21 cellular contexts compared by ENCODE assay signal in the genomic region with DNA sequence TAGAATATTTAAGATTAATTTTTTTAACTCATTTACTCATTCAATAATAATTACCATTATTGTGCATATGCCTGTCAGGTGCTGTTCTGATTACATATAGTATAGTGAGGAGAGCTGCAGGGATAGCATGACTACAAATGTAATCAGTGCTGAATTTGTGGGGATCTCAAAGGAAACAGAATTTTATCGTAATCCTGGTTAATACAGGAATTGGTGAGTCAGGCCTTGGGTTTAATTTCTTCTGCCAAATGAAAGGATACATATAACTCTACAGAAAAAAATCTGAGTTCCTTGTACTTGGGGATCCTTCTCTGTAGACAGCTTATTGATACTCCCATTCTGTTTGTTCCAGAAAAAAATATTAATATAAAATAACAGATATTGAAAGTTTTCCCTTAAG.
DNase-seq lines count a peak whose midpoint lies in the region; ATAC-seq and TF ChIP-seq lines count a peak whose summit lies in the region.
"Had no signal": no experiment of that assay in that cellular context is flagged by ENCODE, and none has a peak within 500 bp of the region (broad histone marks: within the 10 kb centered on the region; RNA-seq: fewer than 3 reads in every experiment).

No MANE protein-coding gene starts in this region.

- H3K36me3 ChIP-seq in SJSA1 (no peaks in the 10 kb centered on the region), smooth muscle cell (ENCODE audit: low read depth) (no peaks in the 10 kb centered on the region), heart right ventricle (no peaks in the 10 kb centered on the region)
- H3K36me3 ChIP-seq: BE2C had no signal

- intact Hi-C loops in heart right ventricle (cut with DNase I), result no loop called here

- TF ChIP-seq CTCF in cardiac fibroblast (IDR thresholded peaks at IDR 0.05; ENCODE audit: low read depth, low read length) (no peak), fibroblast of the aortic adventitia (IDR thresholded peaks at IDR 0.05; ENCODE audit: insufficient read depth, low read length) (no peak), smooth muscle cell (IDR thresholded peaks at IDR 0.05; ENCODE audit: borderline replicate concordance, insufficient read depth, poor library complexity, severe bottlenecking) (no peak), heart right ventricle (IDR thresholded peaks at IDR 0.05) (no peak), foreskin fibroblast (IDR thresholded peaks at IDR 0.05; ENCODE audit: low read depth, low read length) (no peak)

- no peak for ATAC-seq in GM21367 (IDR thresholded peaks at IDR 0.05; ENCODE audit: unreplicated experiment)
- ATAC-seq in heart right ventricle, result no peak

- H3K9ac ChIP-seq in smooth muscle cell (ENCODE audit: low read depth), result no peak overlapping the region

- H3K79me2 ChIP-seq in smooth muscle cell (ENCODE audit: low read depth), result no peaks in the 10 kb centered on the region

- peaks cover 3% of the 10 kb centered on the region; the same call in 1 of the 2 replicates for H3K9me3 ChIP-seq in SJSA1 (replicated peaks)
- H3K9me3 ChIP-seq in smooth muscle cell (replicated peaks; ENCODE audit: low read depth), result no peaks in the 10 kb centered on the region
- H3K9me3 ChIP-seq in heart right ventricle, result peaks cover 0 to 10% (median 0%) of the 10 kb centered on the region in 11 donors
- H3K9me3 ChIP-seq: BE2C had no signal

- H3F3A ChIP-seq in smooth muscle cell (ENCODE audit: low read depth), result peaks cover 5% of the 10 kb centered on the region

- peak overlapping the region; percentile 74 for H3K4me2 ChIP-seq in smooth muscle cell

- no peaks in the 10 kb centered on the region for H3K27me3 ChIP-seq in SJSA1 (replicated peaks)
- no peaks in the 10 kb centered on the region for H3K27me3 ChIP-seq in smooth muscle cell (ENCODE audit: low read depth)
- H3K27me3 ChIP-seq in heart right ventricle, result no peaks in the 10 kb centered on the region
- H3K27me3 ChIP-seq: BE2C had no signal

- H3K4me3 ChIP-seq in SJSA1 (no peak overlapping the region), cardiac fibroblast (replicated peaks in 1 of 2; ENCODE audit: low read depth in 2 of 2, low read length in 2 of 2) (no peak overlapping the region), fibroblast of the aortic adventitia (ENCODE audit: low read depth, low read length) (no peak overlapping the region), smooth muscle cell (no peak overlapping the region), heart right ventricle (no peak overlapping the region), foreskin fibroblast (ENCODE audit: low read depth in 1 of 2, low read length in 2 of 2) (no peak overlapping the region)

- H3K4me1 ChIP-seq in SJSA1 (replicated peaks) (peaks cover 24% of the 10 kb centered on the region), smooth muscle cell (ENCODE audit: low read depth) (peaks cover 23% of the 10 kb centered on the region), heart right ventricle (peaks cover 0 to 11% (median 4%) of the 10 kb centered on the region in 9 donors)
- H3K4me1 ChIP-seq: BE2C had no signal

- H4K20me1 ChIP-seq in smooth muscle cell (ENCODE audit: low read depth), result no peaks in the 10 kb centered on the region

- DNase-seq in SJSA1 (ENCODE audit: low read depth in 1 of 2, low spot score in 2 of 2) (peak in 1 of 2 experiments; percentile 33), cardiac fibroblast (ENCODE audit: low read depth in 2 of 2) (peak; percentile 27 to 29), fibroblast of the aortic adventitia (ENCODE audit: low read depth) (peak; percentile 60), smooth muscle cell (lab: John Stamatoyannopoulos, UW; ENCODE audit: unreplicated experiment) (no peak), substantia nigra (lab: John Stamatoyannopoulos, UW) (no peak), heart right ventricle (no peak), foreskin fibroblast (no peak)
- DNase-seq: BE2C, DMS53, GDM1, Kasumi-1, MM.1S, NCI-H1092 treated with DMSO at 0.1 percent for 48 hours, NCI-H146, NCI-H2029, NCI-H226, NCI-H510A treated with DMSO at 0.1 percent for 48 hours, NCI-H748 treated with DMSO at 0.1 percent for 48 hours, SHP77 treated with DMSO at 0.1 percent for 48 hours had no signal

- H2AFZ ChIP-seq in smooth muscle cell (ENCODE audit: low read depth), result no peak overlapping the region

- H3K27ac ChIP-seq in SJSA1 (peak overlapping the region; percentile 1), smooth muscle cell (ENCODE audit: low read depth) (peak overlapping the region; percentile 62), substantia nigra (ENCODE audit: low read depth, low read length, poor library complexity, severe bottlenecking) (no peak overlapping the region), heart right ventricle (peak overlapping the region in 3 of 10 donors; percentile 19 to 47 (median 19))
- H3K27ac ChIP-seq: RWPE1 had no signal

- 32% methylated on average over 1 of the region's 1 CpG for WGBS in smooth muscle cell (ENCODE audit: low lambda C conversion rate)
- 29 to 71% methylated on average over 1 of the region's 1 CpG for WGBS in heart right ventricle, 2 donors

Comparison
In these comparisons a context has a peak if more than half of its experiments do, and no peak if none do; other contexts are left out.
1. DNase-seq: peak in cardiac fibroblast (2 of 2) and fibroblast of the aortic adventitia (single experiment); none in smooth muscle cell (single experiment), substantia nigra (0 of 49), heart right ventricle (0 of 2) and foreskin fibroblast (0 of 2).